ENCODE assay signal across 1 cellular context in genomic region chr22:29837780-29838598, GRCh38.
TF ChIP-seq lines count a peak whose summit lies in the region.

Gene ASCC2, minus strand, starts transcription at chr22:29838274. Its CDS starts 5,949 bp downstream, at chr22:29832325.

TF ChIP-seq in HepG2, 621 proteins besides CTCF, POLR2A, EP300 and RAD21 (continued from another document and continues in another):
- TF ChIP-seq, protein P1, sequence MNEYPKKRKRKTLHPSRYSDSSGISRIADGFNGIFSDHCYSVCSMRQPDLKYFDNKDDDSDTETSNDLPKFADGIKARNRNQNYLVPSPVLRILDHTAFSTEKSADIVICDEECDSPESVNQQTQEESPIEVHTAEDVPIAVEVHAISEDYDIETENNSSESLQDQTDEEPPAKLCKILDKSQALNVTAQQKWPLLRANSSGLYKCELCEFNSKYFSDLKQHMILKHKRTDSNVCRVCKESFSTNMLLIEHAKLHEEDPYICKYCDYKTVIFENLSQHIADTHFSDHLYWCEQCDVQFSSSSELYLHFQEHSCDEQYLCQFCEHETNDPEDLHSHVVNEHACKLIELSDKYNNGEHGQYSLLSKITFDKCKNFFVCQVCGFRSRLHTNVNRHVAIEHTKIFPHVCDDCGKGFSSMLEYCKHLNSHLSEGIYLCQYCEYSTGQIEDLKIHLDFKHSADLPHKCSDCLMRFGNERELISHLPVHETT (CRISPR knock-in tag; conservative IDR thresholded peaks at IDR 0.05), result peak; percentile 56; the same call in 1 of the 2 replicates
- peak; percentile 80; the same call in 1 of the 3 replicates for TF ChIP-seq MXI1 (IDR thresholded peaks at IDR 0.05; ENCODE audit: borderline replicate concordance, low read depth, low read length)
- TF ChIP-seq, protein P2, sequence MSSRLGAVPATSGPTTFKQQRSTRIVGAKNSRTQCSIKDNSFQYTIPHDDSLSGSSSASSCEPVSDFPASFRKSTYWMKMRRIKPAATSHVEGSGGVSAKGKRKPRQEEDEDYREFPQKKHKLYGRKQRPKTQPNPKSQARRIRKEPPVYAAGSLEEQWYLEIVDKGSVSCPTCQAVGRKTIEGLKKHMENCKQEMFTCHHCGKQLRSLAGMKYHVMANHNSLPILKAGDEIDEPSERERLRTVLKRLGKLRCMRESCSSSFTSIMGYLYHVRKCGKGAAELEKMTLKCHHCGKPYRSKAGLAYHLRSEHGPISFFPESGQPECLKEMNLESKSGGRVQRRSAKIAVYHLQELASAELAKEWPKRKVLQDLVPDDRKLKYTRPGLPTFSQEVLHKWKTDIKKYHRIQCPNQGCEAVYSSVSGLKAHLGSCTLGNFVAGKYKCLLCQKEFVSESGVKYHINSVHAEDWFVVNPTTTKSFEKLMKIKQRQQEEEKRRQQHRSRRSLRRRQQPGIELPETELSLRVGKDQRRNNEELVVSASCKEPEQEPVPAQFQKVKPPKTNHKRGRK (CRISPR knock-in tag; IDR thresholded peaks at IDR 0.05), result no peak
- TF ChIP-seq STAG1 (CRISPR knock-in tag; IDR thresholded peaks at IDR 0.05), result 0 out of 2 replicates have a peak, but pooled peaks have one; percentile 16
- TF ChIP-seq SP5 (CRISPR knock-in tag; IDR thresholded peaks at IDR 0.05; ENCODE audit: borderline replicate concordance, low read depth), result peak; percentile 39; the same call in 1 of the 2 replicates
- no peak for TF ChIP-seq RBAK (CRISPR knock-in tag; IDR thresholded peaks at IDR 0.05)
- TF ChIP-seq ZNF510 (CRISPR knock-in tag; IDR thresholded peaks at IDR 0.05; ENCODE audit: low read depth), result 0 out of 2 replicates have a peak, but pooled peaks have one; percentile 35
- TF ChIP-seq HOXA9 (CRISPR knock-in tag; IDR thresholded peaks at IDR 0.05; ENCODE audit: borderline replicate concordance), result no peak
- TF ChIP-seq SP4 (CRISPR knock-in tag; IDR thresholded peaks at IDR 0.05), result peak; percentile 74; the same call in 1 of the 2 replicates
- TF ChIP-seq NR2C2 (CRISPR knock-in tag; IDR thresholded peaks at IDR 0.05; ENCODE audit: borderline replicate concordance), result peak; percentile 98
- TF ChIP-seq, protein P3, sequence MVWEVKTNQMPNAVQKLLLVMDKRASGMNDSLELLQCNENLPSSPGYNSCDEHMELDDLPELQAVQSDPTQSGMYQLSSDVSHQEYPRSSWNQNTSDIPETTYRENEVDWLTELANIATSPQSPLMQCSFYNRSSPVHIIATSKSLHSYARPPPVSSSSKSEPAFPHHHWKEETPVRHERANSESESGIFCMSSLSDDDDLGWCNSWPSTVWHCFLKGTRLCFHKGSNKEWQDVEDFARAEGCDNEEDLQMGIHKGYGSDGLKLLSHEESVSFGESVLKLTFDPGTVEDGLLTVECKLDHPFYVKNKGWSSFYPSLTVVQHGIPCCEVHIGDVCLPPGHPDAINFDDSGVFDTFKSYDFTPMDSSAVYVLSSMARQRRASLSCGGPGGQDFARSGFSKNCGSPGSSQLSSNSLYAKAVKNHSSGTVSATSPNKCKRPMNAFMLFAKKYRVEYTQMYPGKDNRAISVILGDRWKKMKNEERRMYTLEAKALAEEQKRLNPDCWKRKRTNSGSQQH (CRISPR knock-in tag; IDR thresholded peaks at IDR 0.05; ENCODE audit: low read depth), result 0 out of 2 replicates have a peak, but pooled peaks have one; percentile 56
- TF ChIP-seq ZNF772 (CRISPR knock-in tag; IDR thresholded peaks at IDR 0.05), result no peak; the same call in 1 of the 2 replicates
- TF ChIP-seq ETV6 (CRISPR knock-in tag; conservative IDR thresholded peaks at IDR 0.05), result 0 out of 2 replicates have a peak, but pooled peaks have one; percentile 25
- TF ChIP-seq SALL2 (CRISPR knock-in tag; IDR thresholded peaks at IDR 0.05), result 0 out of 2 replicates have a peak, but pooled peaks have one; percentile 43
- TF ChIP-seq ARID4A (CRISPR knock-in tag; IDR thresholded peaks at IDR 0.05; ENCODE audit: borderline replicate concordance), result peak; percentile 96
- no peak for TF ChIP-seq ISX (CRISPR knock-in tag; conservative IDR thresholded peaks at IDR 0.05)
- 0 out of 2 replicates have a peak, but pooled peaks have one; percentile 57 for TF ChIP-seq CREB3 (CRISPR knock-in tag; IDR thresholded peaks at IDR 0.05)
- TF ChIP-seq HNF4A (CRISPR knock-in tag; IDR thresholded peaks at IDR 0.05), result peak; percentile 55
- peak; percentile 78 for TF ChIP-seq KDM2A (CRISPR knock-in tag; IDR thresholded peaks at IDR 0.05; ENCODE audit: borderline replicate concordance, low read depth)
- no peak for TF ChIP-seq MIXL1 (CRISPR knock-in tag; IDR thresholded peaks at IDR 0.05)
- no peak for TF ChIP-seq NFRKB (IDR thresholded peaks at IDR 0.05)
- TF ChIP-seq ZNF552 (CRISPR knock-in tag; IDR thresholded peaks at IDR 0.05; ENCODE audit: borderline replicate concordance), result 0 out of 2 replicates have a peak, but pooled peaks have one; percentile 44
- TF ChIP-seq GATA4 (IDR thresholded peaks at IDR 0.05; ENCODE audit: borderline replicate concordance, low read depth), result peak; percentile 40; the same call in 1 of the 2 replicates
- TF ChIP-seq SP1 (IDR thresholded peaks at IDR 0.05), result no peak
- TF ChIP-seq SP1 (CRISPR knock-in tag; IDR thresholded peaks at IDR 0.05), result peak; percentile 63
- TF ChIP-seq KMT2B (CRISPR knock-in tag; IDR thresholded peaks at IDR 0.05), result peak; percentile 69; the same call in 1 of the 2 replicates
- TF ChIP-seq ASH2L (IDR thresholded peaks at IDR 0.05; ENCODE audit: insufficient read length, low read depth, low read length), result peak; percentile 92
- TF ChIP-seq, protein P4, sequence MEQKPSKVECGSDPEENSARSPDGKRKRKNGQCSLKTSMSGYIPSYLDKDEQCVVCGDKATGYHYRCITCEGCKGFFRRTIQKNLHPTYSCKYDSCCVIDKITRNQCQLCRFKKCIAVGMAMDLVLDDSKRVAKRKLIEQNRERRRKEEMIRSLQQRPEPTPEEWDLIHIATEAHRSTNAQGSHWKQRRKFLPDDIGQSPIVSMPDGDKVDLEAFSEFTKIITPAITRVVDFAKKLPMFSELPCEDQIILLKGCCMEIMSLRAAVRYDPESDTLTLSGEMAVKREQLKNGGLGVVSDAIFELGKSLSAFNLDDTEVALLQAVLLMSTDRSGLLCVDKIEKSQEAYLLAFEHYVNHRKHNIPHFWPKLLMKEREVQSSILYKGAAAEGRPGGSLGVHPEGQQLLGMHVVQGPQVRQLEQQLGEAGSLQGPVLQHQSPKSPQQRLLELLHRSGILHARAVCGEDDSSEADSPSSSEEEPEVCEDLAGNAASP (CRISPR knock-in tag; IDR thresholded peaks at IDR 0.05; ENCODE audit: borderline replicate concordance), result peak; percentile 89; the same call in 1 of the 2 replicates
- TF ChIP-seq KDM4B (CRISPR knock-in tag; IDR thresholded peaks at IDR 0.05), result no peak
- TF ChIP-seq ERF (CRISPR knock-in tag; IDR thresholded peaks at IDR 0.05), result peak; percentile 82
- peak; percentile 54; the same call in 1 of the 2 replicates for TF ChIP-seq MEIS2 (CRISPR knock-in tag; IDR thresholded peaks at IDR 0.05)
- TF ChIP-seq, protein P5, sequence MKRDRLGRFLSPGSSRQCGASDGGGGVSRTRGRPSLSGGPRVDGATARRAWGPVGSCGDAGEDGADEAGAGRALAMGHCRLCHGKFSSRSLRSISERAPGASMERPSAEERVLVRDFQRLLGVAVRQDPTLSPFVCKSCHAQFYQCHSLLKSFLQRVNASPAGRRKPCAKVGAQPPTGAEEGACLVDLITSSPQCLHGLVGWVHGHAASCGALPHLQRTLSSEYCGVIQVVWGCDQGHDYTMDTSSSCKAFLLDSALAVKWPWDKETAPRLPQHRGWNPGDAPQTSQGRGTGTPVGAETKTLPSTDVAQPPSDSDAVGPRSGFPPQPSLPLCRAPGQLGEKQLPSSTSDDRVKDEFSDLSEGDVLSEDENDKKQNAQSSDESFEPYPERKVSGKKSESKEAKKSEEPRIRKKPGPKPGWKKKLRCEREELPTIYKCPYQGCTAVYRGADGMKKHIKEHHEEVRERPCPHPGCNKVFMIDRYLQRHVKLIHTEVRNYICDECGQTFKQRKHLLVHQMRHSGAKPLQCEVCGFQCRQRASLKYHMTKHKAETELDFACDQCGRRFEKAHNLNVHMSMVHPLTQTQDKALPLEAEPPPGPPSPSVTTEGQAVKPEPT (CRISPR knock-in tag; IDR thresholded peaks at IDR 0.05; ENCODE audit: low read depth), result no peak
- peak; percentile 50 for TF ChIP-seq CREM (IDR thresholded peaks at IDR 0.05)
- no peak for TF ChIP-seq CREM (CRISPR knock-in tag; IDR thresholded peaks at IDR 0.05)
- peak; percentile 73 for TF ChIP-seq ZNF501 (CRISPR knock-in tag; IDR thresholded peaks at IDR 0.05)
- peak; percentile 36; the same call in 1 of the 2 replicates for TF ChIP-seq HNF1B (CRISPR knock-in tag; IDR thresholded peaks at IDR 0.05)
- TF ChIP-seq ATF2 (CRISPR knock-in tag; IDR thresholded peaks at IDR 0.05), result peak; percentile 11; the same call in 1 of the 2 replicates
- 0 out of 2 replicates have a peak, but pooled peaks have one; percentile 24 for TF ChIP-seq ZFP36L1 (CRISPR knock-in tag; IDR thresholded peaks at IDR 0.05)
